In genomic region chr3:186105543-186105942, GRCh38 we compare ENCODE assay signal across 1 cellular context.
TF ChIP-seq lines count a peak whose summit lies in the region.

No MANE protein-coding gene starts in this region.

TF ChIP-seq in SK-N-SH, 30 proteins besides CTCF, POLR2A, EP300 and RAD21 (continued from another document):
- TF ChIP-seq TAF1 (IDR thresholded peaks at IDR 0.05; ENCODE audit: borderline replicate concordance, low read depth, low read length) (no peak), PBX3 (IDR thresholded peaks at IDR 0.05) (no peak), SMC3 (IDR thresholded peaks at IDR 0.05; ENCODE audit: low read depth, low read length) (no peak), REST (IDR thresholded peaks at IDR 0.05; ENCODE audit: low read depth, low read length) (no peak)
